ENCODE assay signal across 12 cellular contexts in genomic region chr7:55594414-55594813, GRCh38.
"Had no signal": no experiment of that assay in that cellular context is flagged by ENCODE, and none has a peak within 500 bp of the region (broad histone marks: within the 10 kb centered on the region; RNA-seq: fewer than 3 reads in every experiment).

No MANE protein-coding gene starts in this region.

- FAIRE-seq: frontal cortex had no signal

- H3K4me1 ChIP-seq: sigmoid colon, testis, upper lobe of right lung had no signal

- H3K27me3 ChIP-seq: sigmoid colon, testis, tibial nerve, upper lobe of right lung had no signal

- H3K4me3 ChIP-seq: coronary artery, mucosa of descending colon, sigmoid colon, skin epidermis, testis, tibial nerve, upper lobe of right lung had no signal

- H3K9me3 ChIP-seq: mucosa of descending colon, sigmoid colon, testis, tibial nerve, upper lobe of right lung had no signal

- H3K36me3 Mint-ChIP-seq: immature natural killer cell; naive thymus-derived CD8-positive, alpha-beta T cell had no signal

- H3K9me3 Mint-ChIP-seq: immature natural killer cell; naive thymus-derived CD8-positive, alpha-beta T cell; stimulated activated naive B cell treated with anti-CD40 and anti-IgM and Interleukin-4, amounts not matched to agents 10 μg/mL and 1 μg/mL and 100 μg/mL, for 72 hours; stimulated activated naive CD8-positive, alpha-beta T cell treated with anti-CD3 and anti-CD28 coated beads, Interleukin-15, amount 100 ng/mL, for 72 hours had no signal

- DNase-seq: sigmoid colon; stimulated activated naive B cell treated with anti-CD40 and anti-IgM and Interleukin-4, amounts not matched to agents 10 μg/mL and 1 μg/mL and 100 μg/mL, for 72 hours had no signal

- H3K36me3 ChIP-seq: sigmoid colon, tibial nerve, upper lobe of right lung had no signal

- H3K4me3 Mint-ChIP-seq: immature natural killer cell; naive thymus-derived CD8-positive, alpha-beta T cell; stimulated activated naive B cell treated with anti-CD40 and anti-IgM and Interleukin-4, amounts not matched to agents 10 μg/mL and 1 μg/mL and 100 μg/mL, for 72 hours; stimulated activated naive CD8-positive, alpha-beta T cell treated with anti-CD3 and anti-CD28 coated beads, Interleukin-15, amount 100 ng/mL, for 72 hours had no signal

- H3K4me1 Mint-ChIP-seq: immature natural killer cell had no signal

- H3K27ac ChIP-seq: sigmoid colon, skin epidermis, testis, tibial nerve, upper lobe of right lung had no signal

- H3K27ac Mint-ChIP-seq: immature natural killer cell; stimulated activated naive B cell treated with anti-CD40 and anti-IgM and Interleukin-4, amounts not matched to agents 10 μg/mL and 1 μg/mL and 100 μg/mL, for 72 hours; stimulated activated naive CD8-positive, alpha-beta T cell treated with anti-CD3 and anti-CD28 coated beads, Interleukin-15, amount 100 ng/mL, for 72 hours had no signal
